In genomic region chr10:103593022-103593570, GRCh38 we compare ENCODE assay signal across 12 cellular contexts.
DNase-seq lines count a peak whose midpoint lies in the region; ATAC-seq and TF ChIP-seq lines count a peak whose summit lies in the region.
"Had no signal": no experiment of that assay in that cellular context is flagged by ENCODE, and none has a peak within 500 bp of the region (broad histone marks: within the 10 kb centered on the region; RNA-seq: fewer than 3 reads in every experiment).

No MANE protein-coding gene starts in this region.

- H3K4me3 Mint-ChIP-seq in H9 (no peak overlapping the region), chondrocyte (ENCODE audit: unreplicated experiment) (no peak overlapping the region), GM23338 (no peak overlapping the region)

- no peak overlapping the region for H3K4me2 ChIP-seq in H9 (ENCODE audit: insufficient read depth, insufficient read length, low read length)
- no peak overlapping the region for H3K4me2 ChIP-seq in GM23338
- H3K4me2 ChIP-seq: BLaER1 had no signal

- H3K36me3 ChIP-seq in vagina = peaks cover 0 to 2% of the 10 kb centered on the region in 2 donors
- peaks cover 5% of the 10 kb centered on the region for H3K36me3 ChIP-seq in MG63
- H3K36me3 ChIP-seq in GM23338 (ENCODE audit: insufficient read depth) = no peaks in the 10 kb centered on the region
- H3K36me3 ChIP-seq: BLaER1 had no signal

- H2BK20ac ChIP-seq in H9 (ENCODE audit: low read depth, low read length, poor library complexity, severe bottlenecking) = no peak overlapping the region

- no peaks in the 10 kb centered on the region; a peak in 1 of 5 replicates for H3K9me3 Mint-ChIP-seq in H9
- H3K9me3 Mint-ChIP-seq in chondrocyte (ENCODE audit: low read depth) = no peaks in the 10 kb centered on the region
- H3K9me3 Mint-ChIP-seq in GM23338 = 0 out of 3 replicates have a peak, but pooled peaks cover 2% of the 10 kb centered on the region

- H2AK5ac ChIP-seq in H9 (ENCODE audit: insufficient read length, low read length) = no peak overlapping the region

- H3K14ac ChIP-seq in H9 (ENCODE audit: insufficient read depth, low read length) = no peak overlapping the region

- intact Hi-C loops in vagina (cut with DNase I) = loop anchor here (10.0 kb wide), 1 partner anchor 178 kb away; no protein-coding TSS in a partner anchor

- H3K4me1 ChIP-seq in H9 (ENCODE audit: insufficient read depth, low read length) = no peaks in the 10 kb centered on the region
- H3K4me1 ChIP-seq in vagina = no peaks in the 10 kb centered on the region
- H3K4me1 ChIP-seq in GM23338 (ENCODE audit: insufficient read depth) = no peaks in the 10 kb centered on the region

- H3K4me3 ChIP-seq in vagina (no peak overlapping the region), MG63 (no peak overlapping the region), GM23338 (no peak overlapping the region)
- H3K4me3 ChIP-seq: BLaER1 had no signal

- H2BK15ac ChIP-seq in H9 (ENCODE audit: low read depth, low read length) = no peak overlapping the region

- H3K27me3 Mint-ChIP-seq in H9 (ENCODE audit: low read depth) = peaks cover 4% of the 10 kb centered on the region; the same call in 1 of the 2 replicates
- H3K27me3 Mint-ChIP-seq in chondrocyte (ENCODE audit: low read depth) = peaks cover 1% of the 10 kb centered on the region
- H3K27me3 Mint-ChIP-seq in GM23338 (ENCODE audit: insufficient read depth, low read depth, poor library complexity) = peaks cover 11% of the 10 kb centered on the region

- TF ChIP-seq POLR2A in vagina (IDR thresholded peaks at IDR 0.05) = no peak

- H3K79me2 ChIP-seq in H9 (ENCODE audit: insufficient read depth, low read length) = no peaks in the 10 kb centered on the region
- H3K79me2 ChIP-seq in GM23338 (replicated peaks; ENCODE audit: insufficient read depth) = no peaks in the 10 kb centered on the region

- H3K27ac ChIP-seq in H9 (ENCODE audit: insufficient read length, low read depth, low read length) (no peak overlapping the region), vagina (peak overlapping the region; percentile 47), GM23338 (ENCODE audit: low read depth) (no peak overlapping the region)
- H3K27ac ChIP-seq: BLaER1 had no signal

- H3K23me2 ChIP-seq in H9 (ENCODE audit: insufficient read length, low read depth, low read length, poor library complexity, severe bottlenecking) = no peaks in the 10 kb centered on the region

- H4K5ac ChIP-seq in H9 (ENCODE audit: insufficient read length, low read depth, low read length) = no peak overlapping the region

- H4K20me1 ChIP-seq in H9 (ENCODE audit: control insufficient read depth, insufficient read depth, insufficient read length) = no peaks in the 10 kb centered on the region
- no peaks in the 10 kb centered on the region; the same call in 1 of the 2 replicates for H4K20me1 ChIP-seq in GM23338 (replicated peaks; ENCODE audit: insufficient read depth)

- H3K27me3 ChIP-seq in H9 (ENCODE audit: insufficient read depth, low read length) (no peaks in the 10 kb centered on the region), vagina (no peaks in the 10 kb centered on the region), MG63 (no peaks in the 10 kb centered on the region), GM23338 (ENCODE audit: insufficient read depth) (no peaks in the 10 kb centered on the region)
- H3K27me3 ChIP-seq: BLaER1 had no signal

- no peak overlapping the region for H3K23ac ChIP-seq in H9 (ENCODE audit: insufficient read length, low read depth, low read length)

- H3K18ac ChIP-seq in H9 (ENCODE audit: insufficient read length, low read depth, low read length) = no peak overlapping the region

- no peaks in the 10 kb centered on the region for H3K9me3 ChIP-seq in H9 (ENCODE audit: control insufficient read depth, low read depth, low read length)
- H3K9me3 ChIP-seq in vagina = no peaks in the 10 kb centered on the region
- no peaks in the 10 kb centered on the region for H3K9me3 ChIP-seq in MG63
- H3K9me3 ChIP-seq: BLaER1 had no signal

- no peak overlapping the region for H3K56ac ChIP-seq in H9 (ENCODE audit: insufficient read length, low read depth, low read length)

- WGBS in H9 (ENCODE audit: extremely low coverage, insufficient read length, low lambda C conversion rate) = no CpG with 5 or more reads among the region's 3 CpGs

- H4K91ac ChIP-seq in H9 (ENCODE audit: insufficient read length, low read depth, low read length) = no peak overlapping the region

- H2AFZ ChIP-seq in H9 (ENCODE audit: low read length) = no peak overlapping the region
- H2AFZ ChIP-seq in GM23338 = no peak overlapping the region

- no peaks in the 10 kb centered on the region for H3K36me3 Mint-ChIP-seq in H9 (ENCODE audit: insufficient read depth in 1 of 3, low read depth in 3 of 3)
- peaks cover 5% of the 10 kb centered on the region for H3K36me3 Mint-ChIP-seq in chondrocyte (ENCODE audit: low read depth)
- H3K36me3 Mint-ChIP-seq in GM23338 (ENCODE audit: low read depth) = no peaks in the 10 kb centered on the region

- H3K4ac ChIP-seq in H9 (ENCODE audit: low read depth, low read length) = no peak overlapping the region

- no peak overlapping the region for H3T11ph ChIP-seq in H9 (ENCODE audit: low read length)

- H2BK12ac ChIP-seq in H9 (ENCODE audit: insufficient read length, low read depth, low read length) = no peak overlapping the region

- DNase-seq in H9 (no peak), chondrocyte (ENCODE audit: low spot score) (no peak), vagina (ENCODE audit: extremely low spot score in 2 of 2) (no peak), NCI-H524 (lab: John Stamatoyannopoulos, UW) (no peak), MG63 (no peak), GM23338 (ENCODE audit: low spot score) (no peak)
- DNase-seq: DMS153, NCI-H187 treated with DMSO at 0.1 percent for 48 hours, NCI-H2171, NCI-H446 treated with DMSO at 0.1 percent for 48 hours had no signal

- H3F3A ChIP-seq in GM23338 (replicated peaks; ENCODE audit: low read depth) = no peaks in the 10 kb centered on the region

- no peak for ATAC-seq in GM23338

- no peak overlapping the region for H4K8ac ChIP-seq in H9 (replicated peaks; ENCODE audit: insufficient read length, low read depth, low read length)

- no peaks in the 10 kb centered on the region for H3K79me1 ChIP-seq in H9 (ENCODE audit: insufficient read depth, low read depth, low read length, poor library complexity, severe bottlenecking)

- H3K9me2 ChIP-seq in GM23338 (ENCODE audit: insufficient read depth) = no peaks in the 10 kb centered on the region

- no peak overlapping the region for H2BK120ac ChIP-seq in H9 (ENCODE audit: low read depth, low read length, poor library complexity, severe bottlenecking)

- H3K27ac Mint-ChIP-seq in H9 (no peak overlapping the region), chondrocyte (ENCODE audit: unreplicated experiment) (no peak overlapping the region), GM23338 (no peak overlapping the region)

- no peak overlapping the region for H2BK5ac ChIP-seq in H9 (ENCODE audit: insufficient read length, low read length)

- peaks cover 7 to 13% of the 10 kb centered on the region in 2 experiments for H3K4me1 Mint-ChIP-seq in H9
- no peaks in the 10 kb centered on the region for H3K4me1 Mint-ChIP-seq in chondrocyte (ENCODE audit: low read depth)
- H3K4me1 Mint-ChIP-seq in GM23338 = peaks cover 5% of the 10 kb centered on the region; the same call in 2 of the 3 replicates

- no peak overlapping the region for H3K9ac ChIP-seq in H9 (ENCODE audit: extremely low read depth, insufficient read length, low read length)
- H3K9ac ChIP-seq: BLaER1 had no signal

- TF ChIP-seq CTCF in H9 (conservative IDR thresholded peaks at IDR 0.05) (0 out of 3 replicates have a peak, but pooled peaks have one; percentile 7), LNCAP (IDR thresholded peaks at IDR 0.05) (peak; percentile 42; the same call in 1 of the 2 replicates), chondrocyte (IDR thresholded peaks at IDR 0.05) (peak; percentile 53), vagina (IDR thresholded peaks at IDR 0.05) (no peak), GM23338 (conservative IDR thresholded peaks at IDR 0.05; ENCODE audit: low read depth in 2 of 2) (0 out of 4 replicates have a peak, but pooled peaks of 1 of the 2 experiments have one; percentile 10)

Comparison
In these comparisons a context has a peak if more than half of its experiments do, and no peak if none do; other contexts are left out.
1. CTCF ChIP-seq: peak in H9 (single experiment), LNCAP (single experiment) and chondrocyte (single experiment); none in vagina (0 of 3).